In the genomic region with DNA sequence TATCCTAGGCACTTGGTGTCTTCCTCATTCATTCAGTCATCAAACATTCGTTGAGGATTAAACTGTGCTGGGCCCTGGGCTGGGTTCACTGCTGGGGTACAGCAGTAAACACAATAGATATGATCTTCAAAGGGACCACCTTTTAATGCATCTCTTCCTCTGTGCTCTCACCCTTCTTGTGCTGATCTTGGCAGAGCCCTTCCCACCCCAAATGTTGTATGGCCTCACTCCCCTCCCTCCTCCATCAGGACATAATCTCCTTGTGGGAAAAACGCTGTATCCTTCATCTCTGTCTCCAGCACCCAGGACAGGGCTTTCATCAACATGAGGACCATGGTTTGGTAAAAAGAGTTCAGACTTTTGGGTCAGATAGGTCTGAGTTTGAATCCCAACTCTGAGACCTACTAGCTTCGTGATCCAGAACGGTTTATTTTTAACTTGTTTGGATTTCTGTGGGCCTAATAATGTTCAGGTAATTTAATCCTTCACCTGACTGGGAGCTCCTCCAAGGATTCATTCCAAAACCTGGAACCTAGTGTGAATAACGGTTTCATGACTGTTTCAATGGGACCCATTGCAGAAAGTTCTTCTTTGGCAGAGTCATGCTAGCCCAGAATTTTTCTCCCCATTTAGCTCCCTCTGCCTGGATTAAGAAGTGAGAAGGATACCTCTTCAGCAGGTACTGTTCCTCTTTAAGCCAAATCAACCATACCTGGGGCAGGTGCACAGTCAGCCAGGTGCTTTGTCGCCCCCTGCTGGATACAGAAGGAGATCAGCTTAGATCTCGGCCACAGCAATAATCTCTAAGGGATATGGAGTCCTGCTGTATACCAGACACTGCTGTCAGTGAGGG, we compare ENCODE assay signal across 10 cellular contexts. TPM values are rescaled to one million over a fixed set of nuclear protein-coding genes. Genes with fewer than 3 reads are reported as not detected.
A peak's percentile ranks its signal among the peaks of the same experiment; 100 is the strongest.
DNase-seq lines count a peak whose midpoint lies in the region; ATAC-seq and TF ChIP-seq lines count a peak whose summit lies in the region.
"Had no signal": no experiment of that assay in that cellular context is flagged by ENCODE, and none has a peak within 500 bp of the region (broad histone marks: within the 10 kb centered on the region; RNA-seq: fewer than 3 reads in every experiment).

No MANE protein-coding gene starts in this region.

- H3K23ac ChIP-seq in IMR-90 (ENCODE audit: low read depth, low read length), result no peak overlapping the region

- no peak overlapping the region for H3K4me3 Mint-ChIP-seq in MCF 10A (ENCODE audit: unreplicated experiment)

- H3K18ac ChIP-seq in IMR-90 (ENCODE audit: low read depth, low read length), result no peak overlapping the region

- no peak overlapping the region for H3K14ac ChIP-seq in IMR-90 (replicated peaks; ENCODE audit: low read depth, low read length)

- H3K4me1 Mint-ChIP-seq in MCF 10A (ENCODE audit: insufficient read depth, unreplicated experiment), result peaks cover 1% of the 10 kb centered on the region

- no peak overlapping the region for H4K5ac ChIP-seq in IMR-90 (ENCODE audit: low read depth, low read length)

- no TSS peak for BruUV-seq in IMR-90 (replicated peaks; lab: Mats Ljungman, UMichigan)
- BruUV-seq in MCF 10A (replicated peaks; lab: Mats Ljungman, UMichigan), result no TSS peak

- no peak for TF ChIP-seq POLR2A in IMR-90 (IDR thresholded peaks at IDR 0.05; ENCODE audit: low read depth, low read length)

- H3K27ac Mint-ChIP-seq in MCF 10A (ENCODE audit: low read depth, unreplicated experiment), result no peak overlapping the region

- H3K9me3 ChIP-seq in IMR-90 (ENCODE audit: control insufficient read depth, insufficient read depth, low read length) (no peaks in the 10 kb centered on the region), mucosa of descending colon (no peaks in the 10 kb centered on the region), MG63 (no peaks in the 10 kb centered on the region)

- no peak overlapping the region for H3K4me2 ChIP-seq in IMR-90 (ENCODE audit: low read depth, low read length)

- no peak overlapping the region for H3K56ac ChIP-seq in IMR-90 (ENCODE audit: extremely low read depth, insufficient read depth, low read length)

- no peaks in the 10 kb centered on the region for H3K9me1 ChIP-seq in IMR-90 (ENCODE audit: insufficient read depth, low read length)

- H2AFZ ChIP-seq in IMR-90 (replicated peaks; ENCODE audit: low read length, poor library complexity), result no peak overlapping the region

- ATAC-seq in IMR-90 (ENCODE audit: low read depth) (no peak), mucosa of descending colon (peak; percentile 82), GM19397 (IDR thresholded peaks at IDR 0.05; ENCODE audit: unreplicated experiment) (no peak)

- TF ChIP-seq CTCF in IMR-90 (conservative IDR thresholded peaks at IDR 0.05; ENCODE audit: low read depth, low read length), result 0 out of 2 replicates have a peak, but pooled peaks have one; percentile 20
- peak; percentile 82 for TF ChIP-seq CTCF in MCF 10A (IDR thresholded peaks at IDR 0.05; ENCODE audit: unreplicated experiment)
- peak; percentile 32 for TF ChIP-seq CTCF in mucosa of descending colon (IDR thresholded peaks at IDR 0.05)

- peaks cover 34% of the 10 kb centered on the region for H3K27me3 Mint-ChIP-seq in MCF 10A (ENCODE audit: insufficient read depth, unreplicated experiment)

- POLR2A ChIA-PET in IMR-90 (lab: Charles Lee; ENCODE audit: unreplicated experiment), result no interaction called here
- POLR2A ChIA-PET in MCF 10A (lab: Yijun Ruan, JAX), result interaction anchor here (0.6 to 1.8 kb wide), 5 partner anchors 20 to 293 kb away, joined by 3 to 13 read pairs (median 4); partner anchors contain the start of genes CHCHD4, LSM3, TMEM43 and XPC

- H2BK15ac ChIP-seq in IMR-90 (ENCODE audit: low read depth, low read length), result no peak overlapping the region

- H4K8ac ChIP-seq in IMR-90 (ENCODE audit: low read depth in 2 of 2, low read length in 2 of 2), result no peak overlapping the region

- H2BK120ac ChIP-seq in IMR-90 (ENCODE audit: low read depth, low read length), result no peak overlapping the region

- no peak overlapping the region for H2AK9ac ChIP-seq in IMR-90 (replicated peaks; ENCODE audit: low read depth, low read length, poor library complexity)

- intact Hi-C loops in IMR-90 (cut with micrococcal nuclease), result no loop called here
- intact Hi-C loops in MCF 10A (cut with micrococcal nuclease), result loop anchor here (1.0 to 5.0 kb wide), 2 partner anchors 227 to 388 kb away; no protein-coding TSS in a partner anchor
- intact Hi-C loops in mucosa of descending colon (cut with DNase I, micrococcal nuclease), result no loop called here

- CTCF ChIA-PET in IMR-90 (lab: Yijun Ruan, JAX) (no interaction called here), MCF 10A (lab: Yijun Ruan, JAX) (interaction anchor here (0.5 to 14.2 kb wide), 48 partner anchors 8 to 758 kb away, joined by 3 to 597 read pairs (median 4); no protein-coding TSS in a partner anchor)

- TF ChIP-seq RAD21 in IMR-90 (IDR thresholded peaks at IDR 0.05; ENCODE audit: low read length), result peak; percentile 9; the same call in 1 of the 2 replicates

- no peaks in the 10 kb centered on the region for H3K36me3 Mint-ChIP-seq in MCF 10A (ENCODE audit: insufficient read depth, unreplicated experiment)

- H4K20me1 ChIP-seq in IMR-90 (ENCODE audit: insufficient read depth, low read length), result no peaks in the 10 kb centered on the region

- no peak overlapping the region for H2AK5ac ChIP-seq in IMR-90 (ENCODE audit: low read depth, low read length)

- H2BK5ac ChIP-seq in IMR-90 (ENCODE audit: low read depth, low read length, poor library complexity, severe bottlenecking), result no peak overlapping the region

- DNase-seq in activated gamma-delta T cell treated with Interleukin-2 at 50 U/mL for 16 hours (peak; percentile 67), activated gamma-delta T cell (lab: John Stamatoyannopoulos, UW) (no peak), IMR-90 (no peak), T-helper 22 cell (ENCODE audit: low read depth) (peak; percentile 35), MCF 10A (ENCODE audit: unreplicated experiment) (peak; percentile 75), mucosa of descending colon (peak in 2 of 3 donors; percentile 41 to 81), MG63 (no peak)

- in situ Hi-C loops in IMR-90 (cut with MboI; ENCODE audit: low sequenced_read_pairs), result loop anchor here (25.0 kb wide), 3 partner anchors 227 to 677 kb away; partner anchors contain the start of genes CHCHD4 and HDAC11

- H3K79me1 ChIP-seq in IMR-90 (ENCODE audit: low read depth in 1 of 2, low read length in 2 of 2), result no peaks in the 10 kb centered on the region

- H3K4me1 ChIP-seq in IMR-90 (ENCODE audit: control insufficient read depth, insufficient read depth, low read length) (no peaks in the 10 kb centered on the region), mucosa of descending colon (ENCODE audit: low read depth) (peaks cover 6% of the 10 kb centered on the region)

- no peaks in the 10 kb centered on the region for H3K36me3 ChIP-seq in IMR-90 (ENCODE audit: control insufficient read depth, insufficient read depth, low read length)
- no peaks in the 10 kb centered on the region for H3K36me3 ChIP-seq in mucosa of descending colon (ENCODE audit: low read depth)
- H3K36me3 ChIP-seq in MG63, result no peaks in the 10 kb centered on the region

- no peak overlapping the region for H4K91ac ChIP-seq in IMR-90 (ENCODE audit: insufficient read depth, low read depth, low read length)

- H3K4me3 ChIP-seq in IMR-90 (ENCODE audit: insufficient read depth, low read depth, low read length) (no peak overlapping the region), mucosa of descending colon (no peak overlapping the region), MG63 (no peak overlapping the region)

- WGBS in IMR-90 (ENCODE audit: extremely low coverage in 2 of 2, insufficient read length in 1 of 2), 2 experiments, result 33% methylated on average over 1 of the region's 7 CpGs; no CpG with 5 or more reads in 1 of the 2 experiments

- peaks cover 15% of the 10 kb centered on the region for H3K27me3 ChIP-seq in IMR-90 (ENCODE audit: control insufficient read depth, insufficient read depth, low read length)
- H3K27me3 ChIP-seq in MG63, result peaks cover 11% of the 10 kb centered on the region

- H3K4ac ChIP-seq in IMR-90 (ENCODE audit: low read depth, low read length), result no peak overlapping the region

- dilution Hi-C loops in IMR-90 (cut with HindIII; ENCODE audit: low sequenced_read_pairs, unreplicated experiment), result no loop called here

- no peak overlapping the region for H3K27ac ChIP-seq in IMR-90 (ENCODE audit: insufficient read depth, low read length)
- H3K27ac ChIP-seq: epithelial cell of prostate had no signal

- no peaks in the 10 kb centered on the region for H3K9me3 Mint-ChIP-seq in MCF 10A (ENCODE audit: unreplicated experiment)

- no peak overlapping the region for H3K9ac ChIP-seq in IMR-90 (ENCODE audit: low read depth, low read length)

- no peak overlapping the region for H2BK20ac ChIP-seq in IMR-90 (ENCODE audit: low read depth, low read length)

TF ChIP-seq in IMR-90, 13 proteins besides CTCF, POLR2A, EP300 and RAD21 (continues in another document):
- TF ChIP-seq FOS (IDR thresholded peaks at IDR 0.05; ENCODE audit: low read depth, low read length) (no peak), MAZ (IDR thresholded peaks at IDR 0.05; ENCODE audit: borderline replicate concordance, low read depth, low read length) (no peak), RCOR1 (IDR thresholded peaks at IDR 0.05; ENCODE audit: insufficient replicate concordance, low read length) (no peak), SMC3 (IDR thresholded peaks at IDR 0.05; ENCODE audit: low read depth, low read length) (no peak), BHLHE40 (IDR thresholded peaks at IDR 0.05; ENCODE audit: low read depth, low read length) (no peak), MXI1 (IDR thresholded peaks at IDR 0.05; ENCODE audit: borderline replicate concordance, low read depth, low read length) (no peak), RFX5 (IDR thresholded peaks at IDR 0.05; ENCODE audit: low read depth, low read length) (no peak), MAFK (IDR thresholded peaks at IDR 0.05; ENCODE audit: low read depth, low read length) (no peak)
- TF ChIP-seq, protein P1, sequence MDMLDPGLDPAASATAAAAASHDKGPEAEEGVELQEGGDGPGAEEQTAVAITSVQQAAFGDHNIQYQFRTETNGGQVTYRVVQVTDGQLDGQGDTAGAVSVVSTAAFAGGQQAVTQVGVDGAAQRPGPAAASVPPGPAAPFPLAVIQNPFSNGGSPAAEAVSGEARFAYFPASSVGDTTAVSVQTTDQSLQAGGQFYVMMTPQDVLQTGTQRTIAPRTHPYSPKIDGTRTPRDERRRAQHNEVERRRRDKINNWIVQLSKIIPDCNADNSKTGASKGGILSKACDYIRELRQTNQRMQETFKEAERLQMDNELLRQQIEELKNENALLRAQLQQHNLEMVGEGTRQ (IDR thresholded peaks at IDR 0.05; ENCODE audit: low read depth, low read length), result no peak

RNA-seq across cellular contexts. Expression of gene WNT7A, which starts 5.2 kb away (rescaled TPM):
- not detected in 2 replicates for total RNA-seq in IMR-90 (2012; rRNA removed)
- polyA plus RNA-seq in IMR-90 (2012; rRNA removed), result not detected in 2 replicates
- polyA plus RNA-seq in IMR-90 (2012; cell fraction: cytosol; rRNA removed), result not detected in 2 replicates
- polyA plus RNA-seq in IMR-90 (2012; cell fraction: nucleus; rRNA removed; ENCODE audit: low replicate concordance), result not detected in 2 replicates
- total RNA-seq in MCF 10A (2022), result 0.47 and 0.61 TPM in 2 replicates
- not detected for total RNA-seq in mucosa of descending colon
- total RNA-seq in MG63 (2014; rRNA removed; shearing (Covaris generic); ENCODE audit: low replicate concordance), result not detected in 2 replicates
- total RNA-seq: urinary bladder had no signal

Comparison
In these comparisons a context has a peak if more than half of its experiments do, and no peak if none do; other contexts are left out.
1. DNase-seq: peak in activated gamma-delta T cell treated with Interleukin-2 at 50 U/mL for 16 hours (single experiment), T-helper 22 cell (single experiment), MCF 10A (single experiment) and mucosa of descending colon (2 of 3); none in activated gamma-delta T cell (single experiment), IMR-90 (single experiment) and MG63 (single experiment).
2. CTCF ChIP-seq: peak in every context shown above with its lines; median percentile 82 in MCF 10A; 32 in mucosa of descending colon; 20 in IMR-90.